Comparison of ENCODE assay signal across 1 cellular context in the genomic region with DNA sequence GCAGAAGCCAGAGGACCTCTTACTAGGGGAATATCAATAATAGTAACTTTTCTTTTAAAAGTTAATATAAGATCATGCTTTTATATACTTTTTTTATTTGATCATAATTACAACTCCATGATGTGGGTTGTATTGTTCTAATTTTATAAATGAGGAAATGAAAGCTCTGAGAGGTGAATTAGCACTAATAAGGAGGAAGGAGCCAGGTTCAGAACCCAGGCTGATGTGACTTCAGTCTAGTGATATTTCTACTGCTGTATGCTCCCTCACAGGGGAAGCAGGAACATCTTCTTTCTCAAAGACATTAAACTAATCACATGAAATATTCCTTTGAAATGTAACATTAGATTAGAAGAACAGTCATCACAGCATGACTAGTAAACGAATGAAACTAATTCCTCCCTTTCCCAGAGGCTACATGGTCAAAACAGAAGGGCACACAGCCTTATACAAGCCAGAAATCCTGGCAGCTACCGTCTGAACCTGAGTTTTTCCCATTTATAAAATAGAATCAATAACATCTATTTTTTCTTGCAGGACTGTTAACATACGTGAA.
TF ChIP-seq lines count a peak whose summit lies in the region.

No MANE protein-coding gene starts in this region.

TF ChIP-seq in WTC11, 78 proteins besides CTCF, POLR2A, EP300 and RAD21 (continued from another document):
- TF ChIP-seq E2F5 (CRISPR knock-in tag; IDR thresholded peaks at IDR 0.05) (no peak), TCF7 (CRISPR knock-in tag; IDR thresholded peaks at IDR 0.05; ENCODE audit: low read depth) (no peak), GABPB1 (CRISPR knock-in tag; IDR thresholded peaks at IDR 0.05) (no peak), ZNF512 (CRISPR knock-in tag; IDR thresholded peaks at IDR 0.05; ENCODE audit: borderline replicate concordance) (no peak), NR3C1 (CRISPR knock-in tag; conservative IDR thresholded peaks at IDR 0.05; ENCODE audit: low read depth) (no peak), NFE2L1 (CRISPR knock-in tag; IDR thresholded peaks at IDR 0.05) (no peak), TEAD4 (CRISPR knock-in tag; IDR thresholded peaks at IDR 0.05) (no peak), ZNF263 (CRISPR knock-in tag; IDR thresholded peaks at IDR 0.05; ENCODE audit: low read depth) (no peak), AR (CRISPR knock-in tag; IDR thresholded peaks at IDR 0.05) (no peak), ESRRA (CRISPR knock-in tag; IDR thresholded peaks at IDR 0.05; ENCODE audit: borderline replicate concordance) (no peak)
- TF ChIP-seq, protein P1, sequence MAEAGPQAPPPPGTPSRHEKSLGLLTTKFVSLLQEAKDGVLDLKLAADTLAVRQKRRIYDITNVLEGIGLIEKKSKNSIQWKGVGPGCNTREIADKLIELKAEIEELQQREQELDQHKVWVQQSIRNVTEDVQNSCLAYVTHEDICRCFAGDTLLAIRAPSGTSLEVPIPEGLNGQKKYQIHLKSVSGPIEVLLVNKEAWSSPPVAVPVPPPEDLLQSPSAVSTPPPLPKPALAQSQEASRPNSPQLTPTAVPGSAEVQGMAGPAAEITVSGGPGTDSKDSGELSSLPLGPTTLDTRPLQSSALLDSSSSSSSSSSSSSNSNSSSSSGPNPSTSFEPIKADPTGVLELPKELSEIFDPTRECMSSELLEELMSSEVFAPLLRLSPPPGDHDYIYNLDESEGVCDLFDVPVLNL (CRISPR knock-in tag; IDR thresholded peaks at IDR 0.05; ENCODE audit: borderline replicate concordance, low read depth): no peak
- TF ChIP-seq, protein P2, sequence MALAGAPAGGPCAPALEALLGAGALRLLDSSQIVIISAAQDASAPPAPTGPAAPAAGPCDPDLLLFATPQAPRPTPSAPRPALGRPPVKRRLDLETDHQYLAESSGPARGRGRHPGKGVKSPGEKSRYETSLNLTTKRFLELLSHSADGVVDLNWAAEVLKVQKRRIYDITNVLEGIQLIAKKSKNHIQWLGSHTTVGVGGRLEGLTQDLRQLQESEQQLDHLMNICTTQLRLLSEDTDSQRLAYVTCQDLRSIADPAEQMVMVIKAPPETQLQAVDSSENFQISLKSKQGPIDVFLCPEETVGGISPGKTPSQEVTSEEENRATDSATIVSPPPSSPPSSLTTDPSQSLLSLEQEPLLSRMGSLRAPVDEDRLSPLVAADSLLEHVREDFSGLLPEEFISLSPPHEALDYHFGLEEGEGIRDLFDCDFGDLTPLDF (CRISPR knock-in tag; IDR thresholded peaks at IDR 0.05): no peak
- TF ChIP-seq, protein P3, sequence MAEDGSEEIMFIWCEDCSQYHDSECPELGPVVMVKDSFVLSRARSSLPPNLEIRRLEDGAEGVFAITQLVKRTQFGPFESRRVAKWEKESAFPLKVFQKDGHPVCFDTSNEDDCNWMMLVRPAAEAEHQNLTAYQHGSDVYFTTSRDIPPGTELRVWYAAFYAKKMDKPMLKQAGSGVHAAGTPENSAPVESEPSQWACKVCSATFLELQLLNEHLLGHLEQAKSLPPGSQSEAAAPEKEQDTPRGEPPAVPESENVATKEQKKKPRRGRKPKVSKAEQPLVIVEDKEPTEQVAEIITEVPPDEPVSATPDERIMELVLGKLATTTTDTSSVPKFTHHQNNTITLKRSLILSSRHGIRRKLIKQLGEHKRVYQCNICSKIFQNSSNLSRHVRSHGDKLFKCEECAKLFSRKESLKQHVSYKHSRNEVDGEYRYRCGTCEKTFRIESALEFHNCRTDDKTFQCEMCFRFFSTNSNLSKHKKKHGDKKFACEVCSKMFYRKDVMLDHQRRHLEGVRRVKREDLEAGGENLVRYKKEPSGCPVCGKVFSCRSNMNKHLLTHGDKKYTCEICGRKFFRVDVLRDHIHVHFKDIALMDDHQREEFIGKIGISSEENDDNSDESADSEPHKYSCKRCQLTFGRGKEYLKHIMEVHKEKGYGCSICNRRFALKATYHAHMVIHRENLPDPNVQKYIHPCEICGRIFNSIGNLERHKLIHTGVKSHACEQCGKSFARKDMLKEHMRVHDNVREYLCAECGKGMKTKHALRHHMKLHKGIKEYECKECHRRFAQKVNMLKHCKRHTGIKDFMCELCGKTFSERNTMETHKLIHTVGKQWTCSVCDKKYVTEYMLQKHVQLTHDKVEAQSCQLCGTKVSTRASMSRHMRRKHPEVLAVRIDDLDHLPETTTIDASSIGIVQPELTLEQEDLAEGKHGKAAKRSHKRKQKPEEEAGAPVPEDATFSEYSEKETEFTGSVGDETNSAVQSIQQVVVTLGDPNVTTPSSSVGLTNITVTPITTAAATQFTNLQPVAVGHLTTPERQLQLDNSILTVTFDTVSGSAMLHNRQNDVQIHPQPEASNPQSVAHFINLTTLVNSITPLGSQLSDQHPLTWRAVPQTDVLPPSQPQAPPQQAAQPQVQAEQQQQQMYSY (CRISPR knock-in tag; IDR thresholded peaks at IDR 0.05): no peak
- TF ChIP-seq, protein P4, sequence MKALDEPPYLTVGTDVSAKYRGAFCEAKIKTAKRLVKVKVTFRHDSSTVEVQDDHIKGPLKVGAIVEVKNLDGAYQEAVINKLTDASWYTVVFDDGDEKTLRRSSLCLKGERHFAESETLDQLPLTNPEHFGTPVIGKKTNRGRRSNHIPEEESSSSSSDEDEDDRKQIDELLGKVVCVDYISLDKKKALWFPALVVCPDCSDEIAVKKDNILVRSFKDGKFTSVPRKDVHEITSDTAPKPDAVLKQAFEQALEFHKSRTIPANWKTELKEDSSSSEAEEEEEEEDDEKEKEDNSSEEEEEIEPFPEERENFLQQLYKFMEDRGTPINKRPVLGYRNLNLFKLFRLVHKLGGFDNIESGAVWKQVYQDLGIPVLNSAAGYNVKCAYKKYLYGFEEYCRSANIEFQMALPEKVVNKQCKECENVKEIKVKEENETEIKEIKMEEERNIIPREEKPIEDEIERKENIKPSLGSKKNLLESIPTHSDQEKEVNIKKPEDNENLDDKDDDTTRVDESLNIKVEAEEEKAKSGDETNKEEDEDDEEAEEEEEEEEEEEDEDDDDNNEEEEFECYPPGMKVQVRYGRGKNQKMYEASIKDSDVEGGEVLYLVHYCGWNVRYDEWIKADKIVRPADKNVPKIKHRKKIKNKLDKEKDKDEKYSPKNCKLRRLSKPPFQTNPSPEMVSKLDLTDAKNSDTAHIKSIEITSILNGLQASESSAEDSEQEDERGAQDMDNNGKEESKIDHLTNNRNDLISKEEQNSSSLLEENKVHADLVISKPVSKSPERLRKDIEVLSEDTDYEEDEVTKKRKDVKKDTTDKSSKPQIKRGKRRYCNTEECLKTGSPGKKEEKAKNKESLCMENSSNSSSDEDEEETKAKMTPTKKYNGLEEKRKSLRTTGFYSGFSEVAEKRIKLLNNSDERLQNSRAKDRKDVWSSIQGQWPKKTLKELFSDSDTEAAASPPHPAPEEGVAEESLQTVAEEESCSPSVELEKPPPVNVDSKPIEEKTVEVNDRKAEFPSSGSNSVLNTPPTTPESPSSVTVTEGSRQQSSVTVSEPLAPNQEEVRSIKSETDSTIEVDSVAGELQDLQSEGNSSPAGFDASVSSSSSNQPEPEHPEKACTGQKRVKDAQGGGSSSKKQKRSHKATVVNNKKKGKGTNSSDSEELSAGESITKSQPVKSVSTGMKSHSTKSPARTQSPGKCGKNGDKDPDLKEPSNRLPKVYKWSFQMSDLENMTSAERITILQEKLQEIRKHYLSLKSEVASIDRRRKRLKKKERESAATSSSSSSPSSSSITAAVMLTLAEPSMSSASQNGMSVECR (CRISPR knock-in tag; IDR thresholded peaks at IDR 0.05; ENCODE audit: borderline replicate concordance): no peak
